In genomic region chr6:713351-713750, GRCh38 we compare ENCODE assay signal across 22 cellular contexts. TPM values are rescaled to one million over a fixed set of nuclear protein-coding genes. Genes with fewer than 3 reads are reported as not detected.
"Had no signal": no experiment of that assay in that cellular context is flagged by ENCODE, and none has a peak within 500 bp of the region (broad histone marks: within the 10 kb centered on the region; RNA-seq: fewer than 3 reads in every experiment).

No MANE protein-coding gene starts in this region.

- DNase-seq: activated CD4-positive, alpha-beta memory T cell treated with anti-CD3 and anti-CD28 coated beads, Interleukin-2, amount 10 ng/mL, durations not matched to agents 7 days and 5 days; activated CD4-positive, alpha-beta T cell treated with anti-CD3 and anti-CD28 coated beads for 4 hours; activated effector memory CD4-positive, alpha-beta T cell treated with anti-CD3 and anti-CD28 coated beads, Interleukin-2, amount 50 U/mL, for 16 hours; activated naive CD4-positive, alpha-beta T cell treated with anti-CD3 and anti-CD28 coated beads, Interleukin-2, amount 10 ng/mL, durations not matched to agents 7 days and 5 days; activated T-cell treated with anti-CD3 and anti-CD28 coated beads, Interleukin-2, amount 50 U/mL, for 72 hours; amygdala; cerebellar nuclear complex; esophagus squamous epithelium; foreskin fibroblast; immature natural killer cell; left lung; naive B cell; stimulated activated CD4-positive, alpha-beta T cell treated with anti-CD3 and anti-CD28 coated beads, Interleukin-4, amount 100 ng/mL, for 24 hours; stimulated activated naive CD8-positive, alpha-beta T cell treated with anti-CD3 and anti-CD28 coated beads, Interleukin-15, Interleukin-2, amounts not matched to agents 100 U/mL and 50 U/mL, for 24 hours; substantia nigra; T1000; thyroid gland had no signal

- H3K27me3 ChIP-seq: thyroid gland had no signal

- H3K4me3 ChIP-seq: coronary artery, esophagus squamous epithelium, left lung, lung, thyroid gland had no signal

- H3K36me3 ChIP-seq: esophagus squamous epithelium, left lung, thyroid gland had no signal

- H3K4me1 ChIP-seq: thyroid gland had no signal

- H3K36me3 Mint-ChIP-seq: activated naive CD4-positive, alpha-beta T cell treated with anti-CD3 and anti-CD28 coated beads, Interleukin-2, amount 10 ng/mL, durations not matched to agents 7 days and 5 days; WTC11 had no signal

- H3K27ac Mint-ChIP-seq: activated CD4-positive, alpha-beta memory T cell treated with anti-CD3 and anti-CD28 coated beads, Interleukin-2, amount 10 ng/mL, durations not matched to agents 7 days and 5 days; activated naive CD4-positive, alpha-beta T cell treated with anti-CD3 and anti-CD28 coated beads, Interleukin-2, amount 10 ng/mL, durations not matched to agents 7 days and 5 days; activated T-cell treated with anti-CD3 and anti-CD28 coated beads, Interleukin-2, amount 50 U/mL, for 72 hours; progenitor cell of endocrine pancreas; WTC11 had no signal

- ATAC-seq: activated T-cell treated with anti-CD3 and anti-CD28 coated beads, Interleukin-2, amount 50 U/mL, for 72 hours; left lung; stimulated activated naive CD8-positive, alpha-beta T cell treated with anti-CD3 and anti-CD28 coated beads, Interleukin-15, Interleukin-2, amounts not matched to agents 100 U/mL and 50 U/mL, for 24 hours; WTC11 had no signal

- H3K4me3 Mint-ChIP-seq: activated CD4-positive, alpha-beta memory T cell treated with anti-CD3 and anti-CD28 coated beads, Interleukin-2, amount 10 ng/mL, durations not matched to agents 7 days and 5 days; activated naive CD4-positive, alpha-beta T cell treated with anti-CD3 and anti-CD28 coated beads, Interleukin-2, amount 10 ng/mL, durations not matched to agents 7 days and 5 days; WTC11 had no signal

- H3K9me3 Mint-ChIP-seq: activated CD4-positive, alpha-beta memory T cell treated with anti-CD3 and anti-CD28 coated beads, Interleukin-2, amount 10 ng/mL, durations not matched to agents 7 days and 5 days; activated naive CD4-positive, alpha-beta T cell treated with anti-CD3 and anti-CD28 coated beads, Interleukin-2, amount 10 ng/mL, durations not matched to agents 7 days and 5 days; activated T-cell treated with anti-CD3 and anti-CD28 coated beads, Interleukin-2, amount 50 U/mL, for 72 hours; immature natural killer cell had no signal

- H3K27ac ChIP-seq: coronary artery, left lung, thyroid gland had no signal

- H3K27me3 Mint-ChIP-seq: activated CD4-positive, alpha-beta memory T cell treated with anti-CD3 and anti-CD28 coated beads, Interleukin-2, amount 10 ng/mL, durations not matched to agents 7 days and 5 days had no signal

- H3K9me3 ChIP-seq: esophagus squamous epithelium, left lung, thyroid gland had no signal

RNA-seq across cellular contexts. Expression of gene HUS1B, which starts 56.5 kb away (rescaled TPM):
- total RNA-seq: kidney epithelial cell had no signal
